ENCODE assay signal across 17 cellular contexts in genomic region chr15:31400222-31400927, GRCh38.
DNase-seq lines count a peak whose midpoint lies in the region; ATAC-seq and TF ChIP-seq lines count a peak whose summit lies in the region.
"Had no signal": no experiment of that assay in that cellular context is flagged by ENCODE, and none has a peak within 500 bp of the region (broad histone marks: within the 10 kb centered on the region; RNA-seq: fewer than 3 reads in every experiment).

No MANE protein-coding gene starts in this region.

- DNase-seq in T-helper 2 cell treated with Interferon-gamma antibody and Interleukin-4, amounts not matched to agents 5 μg/mL and 100 μg/mL, for 36 hours (ENCODE audit: low spot score) = no peak
- DNase-seq in T-helper 2 cell (no peak), HFFc6 (no peak), astrocyte of the hippocampus (ENCODE audit: low read depth, low spot score) (peak; percentile 31), progenitor cell of endocrine pancreas (ENCODE audit: low spot score, unreplicated experiment) (no peak), D341Med (ENCODE audit: low spot score) (no peak), NCI-H748 (lab: John Stamatoyannopoulos, UW; ENCODE audit: unreplicated experiment) (no peak)
- DNase-seq in CD8-positive, alpha-beta T cell = no peak
- DNase-seq: activated naive CD4-positive, alpha-beta T cell; CD4-positive, alpha-beta T cell; endodermal cell; mesendoderm; NCI-H1048; occipital lobe; Right ventricle myocardium superior; stimulated activated CD4-positive, alpha-beta T cell treated with anti-CD3 and anti-CD28 coated beads, Interleukin-4, amount 100 ng/mL, for 4 hours; T1000 had no signal

- H3K36me3 Mint-ChIP-seq in T-helper 2 cell treated with Interferon-gamma antibody and Interleukin-4, amounts not matched to agents 5 μg/mL and 100 μg/mL, for 36 hours (ENCODE audit: low read depth) = peaks cover 4% of the 10 kb centered on the region
- H3K36me3 Mint-ChIP-seq in HFFc6 (ENCODE audit: low read depth) = peaks cover 12% of the 10 kb centered on the region
- H3K36me3 Mint-ChIP-seq in progenitor cell of endocrine pancreas (ENCODE audit: insufficient read depth) = no peaks in the 10 kb centered on the region
- no peaks in the 10 kb centered on the region for H3K36me3 Mint-ChIP-seq in CD8-positive, alpha-beta T cell

- TF ChIP-seq CTCF in HFFc6 (IDR thresholded peaks at IDR 0.05) (no peak), progenitor cell of endocrine pancreas (IDR thresholded peaks at IDR 0.05; ENCODE audit: unreplicated experiment) (no peak)
- no peak for TF ChIP-seq CTCF in CD8-positive, alpha-beta T cell (IDR thresholded peaks at IDR 0.05)

- peaks cover 41% of the 10 kb centered on the region for H3K4me1 ChIP-seq in CD8-positive, alpha-beta T cell (ENCODE audit: insufficient read depth, low read length)

- ATAC-seq in CD8-positive, alpha-beta T cell = no peak

- H3K4me3 ChIP-seq in CD8-positive, alpha-beta T cell (ENCODE audit: low read depth, low read length) = no peak overlapping the region

- no peaks in the 10 kb centered on the region for H3K9me3 ChIP-seq in CD8-positive, alpha-beta T cell (ENCODE audit: low read length)

- H3K27ac ChIP-seq in CD8-positive, alpha-beta T cell (ENCODE audit: low read depth, low read length) = no peak overlapping the region

- peaks cover 32% of the 10 kb centered on the region for H3K4me1 Mint-ChIP-seq in T-helper 2 cell treated with Interferon-gamma antibody and Interleukin-4, amounts not matched to agents 5 μg/mL and 100 μg/mL, for 36 hours (ENCODE audit: low read depth)
- H3K4me1 Mint-ChIP-seq in HFFc6 (ENCODE audit: low read depth) = peaks cover 67% of the 10 kb centered on the region
- peaks cover 8% of the 10 kb centered on the region for H3K4me1 Mint-ChIP-seq in progenitor cell of endocrine pancreas (ENCODE audit: low read depth)
- peaks cover 42% of the 10 kb centered on the region for H3K4me1 Mint-ChIP-seq in CD8-positive, alpha-beta T cell (ENCODE audit: low read depth)

- intact Hi-C loops in CD8-positive, alpha-beta T cell (cut with DNase I, micrococcal nuclease) = no loop called here

- POLR2A ChIA-PET in CD8-positive, alpha-beta T cell (lab: Charles Lee) = interaction anchor here (0.6 to 4.7 kb wide), 2 partner anchors 22 to 35 kb away, joined by 3 to 17 read pairs; no protein-coding TSS in a partner anchor

- peak overlapping the region; percentile 6 for H3K27ac Mint-ChIP-seq in T-helper 2 cell treated with Interferon-gamma antibody and Interleukin-4, amounts not matched to agents 5 μg/mL and 100 μg/mL, for 36 hours
- H3K27ac Mint-ChIP-seq in HFFc6 (peak overlapping the region; percentile 2; the same call in 1 of the 2 replicates), progenitor cell of endocrine pancreas (peak overlapping the region; percentile 87)
- no peak overlapping the region for H3K27ac Mint-ChIP-seq in CD8-positive, alpha-beta T cell
- H3K27ac Mint-ChIP-seq: CD4-positive, alpha-beta T cell; endodermal cell had no signal

- CTCF ChIA-PET in CD8-positive, alpha-beta T cell (lab: Charles Lee) = interaction anchor here (2.9 to 6.0 kb wide), 2 partner anchors 34 to 88 kb away, joined by 15 to 23 read pairs; no protein-coding TSS in a partner anchor

- H3K4me3 Mint-ChIP-seq in T-helper 2 cell treated with Interferon-gamma antibody and Interleukin-4, amounts not matched to agents 5 μg/mL and 100 μg/mL, for 36 hours = no peak overlapping the region
- H3K4me3 Mint-ChIP-seq in HFFc6 (no peak overlapping the region), progenitor cell of endocrine pancreas (ENCODE audit: low read depth) (no peak overlapping the region)
- H3K4me3 Mint-ChIP-seq in CD8-positive, alpha-beta T cell = no peak overlapping the region
- H3K4me3 Mint-ChIP-seq: CD4-positive, alpha-beta T cell; endodermal cell had no signal

- H3K27me3 ChIP-seq in CD8-positive, alpha-beta T cell (ENCODE audit: insufficient read depth, low read length) = no peaks in the 10 kb centered on the region

- no peaks in the 10 kb centered on the region for H3K27me3 Mint-ChIP-seq in T-helper 2 cell treated with Interferon-gamma antibody and Interleukin-4, amounts not matched to agents 5 μg/mL and 100 μg/mL, for 36 hours (ENCODE audit: low read depth)
- H3K27me3 Mint-ChIP-seq in HFFc6 (ENCODE audit: insufficient read depth) (no peaks in the 10 kb centered on the region; the same call in 1 of the 2 replicates), progenitor cell of endocrine pancreas (peaks cover 30% of the 10 kb centered on the region)
- no peaks in the 10 kb centered on the region for H3K27me3 Mint-ChIP-seq in CD8-positive, alpha-beta T cell (ENCODE audit: low read depth)
- H3K27me3 Mint-ChIP-seq: CD4-positive, alpha-beta T cell had no signal

- H3K9me3 Mint-ChIP-seq in T-helper 2 cell treated with Interferon-gamma antibody and Interleukin-4, amounts not matched to agents 5 μg/mL and 100 μg/mL, for 36 hours = peaks cover 9% of the 10 kb centered on the region
- peaks cover 17% of the 10 kb centered on the region for H3K9me3 Mint-ChIP-seq in HFFc6
- H3K9me3 Mint-ChIP-seq in progenitor cell of endocrine pancreas (ENCODE audit: low read depth) = peaks cover 5% of the 10 kb centered on the region
- H3K9me3 Mint-ChIP-seq in CD8-positive, alpha-beta T cell = no peaks in the 10 kb centered on the region
- H3K9me3 Mint-ChIP-seq: CD4-positive, alpha-beta T cell had no signal

- no peaks in the 10 kb centered on the region for H3K36me3 ChIP-seq in CD8-positive, alpha-beta T cell (ENCODE audit: insufficient read depth, low read length)
